Comparison of ENCODE assay signal across 1 cellular context in the genomic region with DNA sequence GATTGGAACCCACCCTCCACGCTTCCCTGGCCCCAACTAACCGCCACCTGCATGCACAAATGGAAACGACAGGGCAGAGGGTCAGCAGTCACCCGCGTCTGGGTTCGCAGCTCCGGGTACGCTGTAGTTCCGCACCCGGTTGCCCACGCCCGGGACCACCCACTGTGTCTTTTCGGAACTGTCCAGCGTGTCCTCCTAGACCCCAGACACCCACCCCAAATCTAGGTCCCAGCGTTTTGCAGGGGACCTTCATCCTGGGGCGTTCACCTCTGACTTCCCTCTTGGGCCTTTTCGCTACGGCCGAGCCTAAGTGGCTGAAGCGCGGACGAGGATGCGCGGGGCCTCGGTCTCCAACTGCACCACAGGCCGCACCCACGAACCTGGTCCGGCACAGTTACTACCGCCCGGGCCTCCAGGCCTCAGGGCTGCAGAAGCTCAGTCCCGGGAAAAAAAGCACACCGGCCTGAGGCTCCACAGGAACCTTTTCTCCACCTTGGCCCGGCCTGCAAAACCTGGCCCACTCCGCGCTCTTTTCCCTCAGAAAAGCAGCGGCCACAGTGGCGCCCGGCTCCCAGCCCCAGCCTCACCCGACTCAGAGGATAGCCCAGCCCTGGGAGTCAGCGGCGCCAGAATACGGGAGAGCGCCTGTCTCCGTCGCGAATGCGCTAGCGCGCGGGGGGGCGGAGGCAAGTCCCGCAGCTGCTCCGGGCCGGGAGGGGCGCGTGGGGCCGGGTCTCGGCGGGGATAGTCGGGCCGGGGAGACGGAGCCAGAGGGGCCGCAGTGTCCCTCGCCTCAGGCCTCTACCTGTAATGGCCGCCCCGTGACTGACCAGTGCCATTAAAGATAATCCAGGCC.
TF ChIP-seq lines count a peak whose summit lies in the region.

TSS of gene ZFP30 (minus strand) at position 633 of the 856 bp plus-strand sequence. CDS start 7,643 bp downstream, outside the sequence.

TF ChIP-seq in HepG2, 621 proteins besides CTCF, POLR2A, EP300 and RAD21 (continued from another document and continues in another):
- 0 out of 2 replicates have a peak, but pooled peaks have one; percentile 10 for TF ChIP-seq ZNF670 (CRISPR knock-in tag; IDR thresholded peaks at IDR 0.05; ENCODE audit: borderline replicate concordance)
- TF ChIP-seq PPARG (CRISPR knock-in tag; conservative IDR thresholded peaks at IDR 0.05), result no peak
- TF ChIP-seq ZNF335 (CRISPR knock-in tag; IDR thresholded peaks at IDR 0.05), result peak; percentile 92
- TF ChIP-seq MXD3 (CRISPR knock-in tag; IDR thresholded peaks at IDR 0.05), result 0 out of 2 replicates have a peak, but pooled peaks have one; percentile 15
- TF ChIP-seq SMAD3 (CRISPR knock-in tag; IDR thresholded peaks at IDR 0.05), result no peak
- TF ChIP-seq ZNF468 (CRISPR knock-in tag; IDR thresholded peaks at IDR 0.05), result no peak
- TF ChIP-seq ZNF883 (CRISPR knock-in tag; IDR thresholded peaks at IDR 0.05; ENCODE audit: not compliant biosample characterization), result peak; percentile 81
- TF ChIP-seq ZSCAN29 (CRISPR knock-in tag; conservative IDR thresholded peaks at IDR 0.05), result 0 out of 2 replicates have a peak, but pooled peaks have one; percentile 7
- TF ChIP-seq SYNCRIP (IDR thresholded peaks at IDR 0.05; ENCODE audit: insufficient read depth, low read depth, low read length), result no peak
- TF ChIP-seq TAF1 (CRISPR knock-in tag; IDR thresholded peaks at IDR 0.05), result peak; percentile 79
- peak; percentile 65; the same call in 1 of the 2 replicates for TF ChIP-seq ZBTB44 (CRISPR knock-in tag; IDR thresholded peaks at IDR 0.05)
- TF ChIP-seq SALL1 (CRISPR knock-in tag; IDR thresholded peaks at IDR 0.05), result peak; percentile 38
- TF ChIP-seq, protein P1, sequence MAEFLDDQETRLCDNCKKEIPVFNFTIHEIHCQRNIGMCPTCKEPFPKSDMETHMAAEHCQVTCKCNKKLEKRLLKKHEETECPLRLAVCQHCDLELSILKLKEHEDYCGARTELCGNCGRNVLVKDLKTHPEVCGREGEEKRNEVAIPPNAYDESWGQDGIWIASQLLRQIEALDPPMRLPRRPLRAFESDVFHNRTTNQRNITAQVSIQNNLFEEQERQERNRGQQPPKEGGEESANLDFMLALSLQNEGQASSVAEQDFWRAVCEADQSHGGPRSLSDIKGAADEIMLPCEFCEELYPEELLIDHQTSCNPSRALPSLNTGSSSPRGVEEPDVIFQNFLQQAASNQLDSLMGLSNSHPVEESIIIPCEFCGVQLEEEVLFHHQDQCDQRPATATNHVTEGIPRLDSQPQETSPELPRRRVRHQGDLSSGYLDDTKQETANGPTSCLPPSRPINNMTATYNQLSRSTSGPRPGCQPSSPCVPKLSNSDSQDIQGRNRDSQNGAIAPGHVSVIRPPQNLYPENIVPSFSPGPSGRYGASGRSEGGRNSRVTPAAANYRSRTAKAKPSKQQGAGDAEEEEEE (CRISPR knock-in tag; IDR thresholded peaks at IDR 0.05; ENCODE audit: borderline replicate concordance), result no peak
- no peak for TF ChIP-seq JUND (CRISPR knock-in tag; IDR thresholded peaks at IDR 0.05)
- TF ChIP-seq TOE1 (CRISPR knock-in tag; IDR thresholded peaks at IDR 0.05), result no peak
- peak; percentile 18 for TF ChIP-seq AGO1 (IDR thresholded peaks at IDR 0.05; ENCODE audit: low read depth, low read length, poor library complexity, severe bottlenecking)
- no peak for TF ChIP-seq FOXJ3 (CRISPR knock-in tag; IDR thresholded peaks at IDR 0.05; ENCODE audit: borderline replicate concordance)
- peak; percentile 61; the same call in 1 of the 2 replicates for TF ChIP-seq ZBTB7A (CRISPR knock-in tag; IDR thresholded peaks at IDR 0.05)
- peak; percentile 90 for TF ChIP-seq GZF1 (CRISPR knock-in tag; IDR thresholded peaks at IDR 0.05)
- peak; percentile 77; the same call in 1 of the 2 replicates for TF ChIP-seq ZFP82 (CRISPR knock-in tag; IDR thresholded peaks at IDR 0.05; ENCODE audit: borderline replicate concordance)
- TF ChIP-seq ISX (CRISPR knock-in tag; conservative IDR thresholded peaks at IDR 0.05), result no peak
- TF ChIP-seq DPF2 (CRISPR knock-in tag; IDR thresholded peaks at IDR 0.05; ENCODE audit: borderline replicate concordance, low read depth), result no peak
- no peak; the same call in 1 of the 2 replicates for TF ChIP-seq SP4 (CRISPR knock-in tag; IDR thresholded peaks at IDR 0.05)
- TF ChIP-seq, protein P2, sequence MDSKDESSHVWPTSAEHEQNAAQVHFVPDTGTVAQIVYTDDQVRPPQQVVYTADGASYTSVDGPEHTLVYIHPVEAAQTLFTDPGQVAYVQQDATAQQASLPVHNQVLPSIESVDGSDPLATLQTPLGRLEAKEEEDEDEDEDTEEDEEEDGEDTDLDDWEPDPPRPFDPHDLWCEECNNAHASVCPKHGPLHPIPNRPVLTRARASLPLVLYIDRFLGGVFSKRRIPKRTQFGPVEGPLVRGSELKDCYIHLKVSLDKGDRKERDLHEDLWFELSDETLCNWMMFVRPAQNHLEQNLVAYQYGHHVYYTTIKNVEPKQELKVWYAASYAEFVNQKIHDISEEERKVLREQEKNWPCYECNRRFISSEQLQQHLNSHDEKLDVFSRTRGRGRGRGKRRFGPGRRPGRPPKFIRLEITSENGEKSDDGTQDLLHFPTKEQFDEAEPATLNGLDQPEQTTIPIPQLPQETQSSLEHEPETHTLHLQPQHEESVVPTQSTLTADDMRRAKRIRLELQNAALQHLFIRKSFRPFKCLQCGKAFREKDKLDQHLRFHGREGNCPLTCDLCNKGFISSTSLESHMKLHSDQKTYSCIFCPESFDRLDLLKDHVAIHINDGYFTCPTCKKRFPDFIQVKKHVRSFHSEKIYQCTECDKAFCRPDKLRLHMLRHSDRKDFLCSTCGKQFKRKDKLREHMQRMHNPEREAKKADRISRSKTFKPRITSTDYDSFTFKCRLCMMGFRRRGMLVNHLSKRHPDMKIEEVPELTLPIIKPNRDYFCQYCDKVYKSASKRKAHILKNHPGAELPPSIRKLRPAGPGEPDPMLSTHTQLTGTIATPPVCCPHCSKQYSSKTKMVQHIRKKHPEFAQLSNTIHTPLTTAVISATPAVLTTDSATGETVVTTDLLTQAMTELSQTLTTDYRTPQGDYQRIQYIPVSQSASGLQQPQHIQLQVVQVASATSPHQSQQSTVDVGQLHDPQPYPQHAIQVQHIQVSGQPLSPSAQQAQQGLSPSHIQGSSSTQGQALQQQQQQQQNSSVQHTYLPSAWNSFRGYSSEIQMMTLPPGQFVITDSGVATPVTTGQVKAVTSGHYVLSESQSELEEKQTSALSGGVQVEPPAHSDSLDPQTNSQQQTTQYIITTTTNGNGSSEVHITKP (CRISPR knock-in tag; IDR thresholded peaks at IDR 0.05; ENCODE audit: low read depth), result 0 out of 2 replicates have a peak, but pooled peaks have one; percentile 49
- TF ChIP-seq, protein P3, sequence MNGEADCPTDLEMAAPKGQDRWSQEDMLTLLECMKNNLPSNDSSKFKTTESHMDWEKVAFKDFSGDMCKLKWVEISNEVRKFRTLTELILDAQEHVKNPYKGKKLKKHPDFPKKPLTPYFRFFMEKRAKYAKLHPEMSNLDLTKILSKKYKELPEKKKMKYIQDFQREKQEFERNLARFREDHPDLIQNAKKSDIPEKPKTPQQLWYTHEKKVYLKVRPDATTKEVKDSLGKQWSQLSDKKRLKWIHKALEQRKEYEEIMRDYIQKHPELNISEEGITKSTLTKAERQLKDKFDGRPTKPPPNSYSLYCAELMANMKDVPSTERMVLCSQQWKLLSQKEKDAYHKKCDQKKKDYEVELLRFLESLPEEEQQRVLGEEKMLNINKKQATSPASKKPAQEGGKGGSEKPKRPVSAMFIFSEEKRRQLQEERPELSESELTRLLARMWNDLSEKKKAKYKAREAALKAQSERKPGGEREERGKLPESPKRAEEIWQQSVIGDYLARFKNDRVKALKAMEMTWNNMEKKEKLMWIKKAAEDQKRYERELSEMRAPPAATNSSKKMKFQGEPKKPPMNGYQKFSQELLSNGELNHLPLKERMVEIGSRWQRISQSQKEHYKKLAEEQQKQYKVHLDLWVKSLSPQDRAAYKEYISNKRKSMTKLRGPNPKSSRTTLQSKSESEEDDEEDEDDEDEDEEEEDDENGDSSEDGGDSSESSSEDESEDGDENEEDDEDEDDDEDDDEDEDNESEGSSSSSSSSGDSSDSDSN (CRISPR knock-in tag; IDR thresholded peaks at IDR 0.05), result peak; percentile 99
- TF ChIP-seq, protein P4, sequence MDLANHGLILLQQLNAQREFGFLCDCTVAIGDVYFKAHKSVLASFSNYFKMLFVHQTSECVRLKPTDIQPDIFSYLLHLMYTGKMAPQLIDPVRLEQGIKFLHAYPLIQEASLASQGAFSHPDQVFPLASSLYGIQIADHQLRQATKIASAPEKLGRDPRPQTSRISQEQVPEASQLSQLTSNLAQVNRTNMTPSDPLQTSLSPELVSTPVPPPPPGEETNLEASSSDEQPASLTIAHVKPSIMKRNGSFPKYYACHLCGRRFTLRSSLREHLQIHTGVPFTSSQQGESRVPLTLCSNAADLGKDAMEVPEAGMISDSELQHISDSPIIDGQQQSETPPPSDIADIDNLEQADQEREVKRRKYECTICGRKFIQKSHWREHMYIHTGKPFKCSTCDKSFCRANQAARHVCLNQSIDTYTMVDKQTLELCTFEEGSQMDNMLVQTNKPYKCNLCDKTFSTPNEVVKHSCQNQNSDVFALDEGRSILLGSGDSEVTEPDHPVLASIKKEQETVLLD (CRISPR knock-in tag; IDR thresholded peaks at IDR 0.05; ENCODE audit: low read depth), result 0 out of 2 replicates have a peak, but pooled peaks have one; percentile 45
- TF ChIP-seq ETV5 (CRISPR knock-in tag; IDR thresholded peaks at IDR 0.05; ENCODE audit: borderline replicate concordance), result 0 out of 2 replicates have a peak, but pooled peaks have one; percentile 4
- TF ChIP-seq ZNF782 (CRISPR knock-in tag; IDR thresholded peaks at IDR 0.05; ENCODE audit: borderline replicate concordance), result peak; percentile 78; the same call in 1 of the 2 replicates
- TF ChIP-seq ZNF674 (CRISPR knock-in tag; IDR thresholded peaks at IDR 0.05; ENCODE audit: low read depth), result 0 out of 2 replicates have a peak, but pooled peaks have one; percentile 47
- no peak; the same call in 1 of the 2 replicates for TF ChIP-seq CREM (IDR thresholded peaks at IDR 0.05)
- TF ChIP-seq CREM (CRISPR knock-in tag; IDR thresholded peaks at IDR 0.05), result no peak
- TF ChIP-seq, protein P5, sequence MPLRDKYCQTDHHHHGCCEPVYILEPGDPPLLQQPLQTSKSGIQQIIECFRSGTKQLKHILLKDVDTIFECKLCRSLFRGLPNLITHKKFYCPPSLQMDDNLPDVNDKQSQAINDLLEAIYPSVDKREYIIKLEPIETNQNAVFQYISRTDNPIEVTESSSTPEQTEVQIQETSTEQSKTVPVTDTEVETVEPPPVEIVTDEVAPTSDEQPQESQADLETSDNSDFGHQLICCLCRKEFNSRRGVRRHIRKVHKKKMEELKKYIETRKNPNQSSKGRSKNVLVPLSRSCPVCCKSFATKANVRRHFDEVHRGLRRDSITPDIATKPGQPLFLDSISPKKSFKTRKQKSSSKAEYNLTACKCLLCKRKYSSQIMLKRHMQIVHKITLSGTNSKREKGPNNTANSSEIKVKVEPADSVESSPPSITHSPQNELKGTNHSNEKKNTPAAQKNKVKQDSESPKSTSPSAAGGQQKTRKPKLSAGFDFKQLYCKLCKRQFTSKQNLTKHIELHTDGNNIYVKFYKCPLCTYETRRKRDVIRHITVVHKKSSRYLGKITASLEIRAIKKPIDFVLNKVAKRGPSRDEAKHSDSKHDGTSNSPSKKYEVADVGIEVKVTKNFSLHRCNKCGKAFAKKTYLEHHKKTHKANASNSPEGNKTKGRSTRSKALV (CRISPR knock-in tag; IDR thresholded peaks at IDR 0.05), result no peak
- TF ChIP-seq, protein P6, sequence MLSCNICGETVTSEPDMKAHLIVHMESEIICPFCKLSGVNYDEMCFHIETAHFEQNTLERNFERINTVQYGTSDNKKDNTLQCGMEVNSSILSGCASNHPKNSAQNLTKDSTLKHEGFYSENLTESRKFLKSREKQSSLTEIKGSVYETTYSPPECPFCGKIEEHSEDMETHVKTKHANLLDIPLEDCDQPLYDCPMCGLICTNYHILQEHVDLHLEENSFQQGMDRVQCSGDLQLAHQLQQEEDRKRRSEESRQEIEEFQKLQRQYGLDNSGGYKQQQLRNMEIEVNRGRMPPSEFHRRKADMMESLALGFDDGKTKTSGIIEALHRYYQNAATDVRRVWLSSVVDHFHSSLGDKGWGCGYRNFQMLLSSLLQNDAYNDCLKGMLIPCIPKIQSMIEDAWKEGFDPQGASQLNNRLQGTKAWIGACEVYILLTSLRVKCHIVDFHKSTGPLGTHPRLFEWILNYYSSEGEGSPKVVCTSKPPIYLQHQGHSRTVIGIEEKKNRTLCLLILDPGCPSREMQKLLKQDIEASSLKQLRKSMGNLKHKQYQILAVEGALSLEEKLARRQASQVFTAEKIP (CRISPR knock-in tag; IDR thresholded peaks at IDR 0.05; ENCODE audit: borderline replicate concordance), result no peak
- TF ChIP-seq ZSCAN5A (CRISPR knock-in tag; IDR thresholded peaks at IDR 0.05; ENCODE audit: borderline replicate concordance), result 0 out of 2 replicates have a peak, but pooled peaks have one; percentile 15
- TF ChIP-seq MATR3 (CRISPR knock-in tag; IDR thresholded peaks at IDR 0.05), result no peak
- peak; percentile 82; the same call in 1 of the 2 replicates for TF ChIP-seq ZNF441 (CRISPR knock-in tag; IDR thresholded peaks at IDR 0.05; ENCODE audit: borderline replicate concordance)
- TF ChIP-seq STAT5B (CRISPR knock-in tag; IDR thresholded peaks at IDR 0.05), result no peak
- TF ChIP-seq ZNF720 (CRISPR knock-in tag; IDR thresholded peaks at IDR 0.05), result no peak
- 0 out of 2 replicates have a peak, but pooled peaks have one; percentile 64 for TF ChIP-seq ZMYM2 (CRISPR knock-in tag; IDR thresholded peaks at IDR 0.05)
- TF ChIP-seq ARHGAP35 (CRISPR knock-in tag; IDR thresholded peaks at IDR 0.05; ENCODE audit: borderline replicate concordance), result no peak
